In the genomic region with DNA sequence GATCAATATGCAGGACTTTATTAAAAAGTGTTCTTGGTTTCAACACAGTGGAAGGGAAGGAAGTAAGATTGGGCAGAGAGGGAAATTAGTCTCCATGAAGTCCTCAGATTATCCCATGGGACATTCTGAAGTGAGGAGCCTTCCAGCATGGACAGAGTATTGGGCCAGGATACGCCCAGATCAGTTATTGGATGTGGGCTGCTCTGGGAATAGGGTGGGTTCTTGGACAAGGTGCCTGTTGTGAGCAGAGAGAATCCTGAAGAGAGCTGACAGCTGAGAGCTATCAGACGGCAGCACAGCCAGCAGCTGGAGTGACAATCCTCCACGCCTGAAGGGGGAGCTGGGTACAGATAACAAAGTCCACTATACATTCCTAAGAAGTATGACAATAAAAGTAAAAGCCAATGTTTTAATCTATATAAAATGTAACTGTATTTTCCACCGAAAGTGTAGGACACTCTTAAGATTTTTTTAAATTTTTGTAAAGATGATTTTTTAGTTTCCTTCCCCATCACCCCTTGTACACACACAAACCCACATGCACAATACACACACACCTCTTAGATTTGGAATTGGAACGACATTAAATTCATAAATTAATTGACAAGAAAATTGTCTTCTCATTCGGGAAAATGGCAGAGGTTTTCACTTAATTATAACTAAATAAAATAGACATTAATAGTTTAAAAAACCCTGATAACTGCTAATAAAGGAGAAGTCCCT, we compare ENCODE assay signal across 2 cellular contexts.
TF ChIP-seq lines count a peak whose summit lies in the region.

No MANE protein-coding gene starts in this region.

TF ChIP-seq in HepG2, 621 proteins besides CTCF, POLR2A, EP300 and RAD21:
- TF ChIP-seq HMGXB3 (CRISPR knock-in tag; IDR thresholded peaks at IDR 0.05; ENCODE audit: borderline replicate concordance) (no peak), ZNF574 (CRISPR knock-in tag; IDR thresholded peaks at IDR 0.05) (peak; percentile 48; the same call in 1 of the 2 replicates)

TF ChIP-seq in K562, 482 proteins besides CTCF, POLR2A, EP300 and RAD21 (continues in another document):
- TF ChIP-seq, protein P1, sequence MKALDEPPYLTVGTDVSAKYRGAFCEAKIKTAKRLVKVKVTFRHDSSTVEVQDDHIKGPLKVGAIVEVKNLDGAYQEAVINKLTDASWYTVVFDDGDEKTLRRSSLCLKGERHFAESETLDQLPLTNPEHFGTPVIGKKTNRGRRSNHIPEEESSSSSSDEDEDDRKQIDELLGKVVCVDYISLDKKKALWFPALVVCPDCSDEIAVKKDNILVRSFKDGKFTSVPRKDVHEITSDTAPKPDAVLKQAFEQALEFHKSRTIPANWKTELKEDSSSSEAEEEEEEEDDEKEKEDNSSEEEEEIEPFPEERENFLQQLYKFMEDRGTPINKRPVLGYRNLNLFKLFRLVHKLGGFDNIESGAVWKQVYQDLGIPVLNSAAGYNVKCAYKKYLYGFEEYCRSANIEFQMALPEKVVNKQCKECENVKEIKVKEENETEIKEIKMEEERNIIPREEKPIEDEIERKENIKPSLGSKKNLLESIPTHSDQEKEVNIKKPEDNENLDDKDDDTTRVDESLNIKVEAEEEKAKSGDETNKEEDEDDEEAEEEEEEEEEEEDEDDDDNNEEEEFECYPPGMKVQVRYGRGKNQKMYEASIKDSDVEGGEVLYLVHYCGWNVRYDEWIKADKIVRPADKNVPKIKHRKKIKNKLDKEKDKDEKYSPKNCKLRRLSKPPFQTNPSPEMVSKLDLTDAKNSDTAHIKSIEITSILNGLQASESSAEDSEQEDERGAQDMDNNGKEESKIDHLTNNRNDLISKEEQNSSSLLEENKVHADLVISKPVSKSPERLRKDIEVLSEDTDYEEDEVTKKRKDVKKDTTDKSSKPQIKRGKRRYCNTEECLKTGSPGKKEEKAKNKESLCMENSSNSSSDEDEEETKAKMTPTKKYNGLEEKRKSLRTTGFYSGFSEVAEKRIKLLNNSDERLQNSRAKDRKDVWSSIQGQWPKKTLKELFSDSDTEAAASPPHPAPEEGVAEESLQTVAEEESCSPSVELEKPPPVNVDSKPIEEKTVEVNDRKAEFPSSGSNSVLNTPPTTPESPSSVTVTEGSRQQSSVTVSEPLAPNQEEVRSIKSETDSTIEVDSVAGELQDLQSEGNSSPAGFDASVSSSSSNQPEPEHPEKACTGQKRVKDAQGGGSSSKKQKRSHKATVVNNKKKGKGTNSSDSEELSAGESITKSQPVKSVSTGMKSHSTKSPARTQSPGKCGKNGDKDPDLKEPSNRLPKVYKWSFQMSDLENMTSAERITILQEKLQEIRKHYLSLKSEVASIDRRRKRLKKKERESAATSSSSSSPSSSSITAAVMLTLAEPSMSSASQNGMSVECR (CRISPR knock-in tag; IDR thresholded peaks at IDR 0.05): peak; percentile 43; the same call in 1 of the 2 replicates
- no peak for TF ChIP-seq MAFG (tag; conservative IDR thresholded peaks at IDR 0.05)
- TF ChIP-seq TOE1 (IDR thresholded peaks at IDR 0.05; ENCODE audit: borderline replicate concordance): no peak
- TF ChIP-seq TOE1 (CRISPR knock-in tag; IDR thresholded peaks at IDR 0.05; ENCODE audit: borderline replicate concordance, low read depth): no peak
- TF ChIP-seq ZBTB1 (CRISPR knock-in tag; IDR thresholded peaks at IDR 0.05; ENCODE audit: borderline replicate concordance, low read depth): no peak
- TF ChIP-seq, protein P2, sequence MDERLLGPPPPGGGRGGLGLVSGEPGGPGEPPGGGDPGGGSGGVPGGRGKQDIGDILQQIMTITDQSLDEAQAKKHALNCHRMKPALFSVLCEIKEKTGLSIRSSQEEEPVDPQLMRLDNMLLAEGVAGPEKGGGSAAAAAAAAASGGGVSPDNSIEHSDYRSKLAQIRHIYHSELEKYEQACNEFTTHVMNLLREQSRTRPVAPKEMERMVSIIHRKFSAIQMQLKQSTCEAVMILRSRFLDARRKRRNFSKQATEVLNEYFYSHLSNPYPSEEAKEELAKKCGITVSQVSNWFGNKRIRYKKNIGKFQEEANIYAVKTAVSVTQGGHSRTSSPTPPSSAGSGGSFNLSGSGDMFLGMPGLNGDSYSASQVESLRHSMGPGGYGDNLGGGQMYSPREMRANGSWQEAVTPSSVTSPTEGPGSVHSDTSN (CRISPR knock-in tag; IDR thresholded peaks at IDR 0.05; ENCODE audit: low read depth): no peak
- TF ChIP-seq, protein P2 (tag; conservative IDR thresholded peaks at IDR 0.05; ENCODE audit: low read depth): peak; percentile 47; the same call in 1 of the 2 replicates
- TF ChIP-seq TFAP4 (CRISPR knock-in tag; IDR thresholded peaks at IDR 0.05; ENCODE audit: borderline replicate concordance): peak; percentile 94
- TF ChIP-seq L3MBTL2 (IDR thresholded peaks at IDR 0.05): no peak
- TF ChIP-seq POLR2AphosphoS5 (IDR thresholded peaks at IDR 0.05; ENCODE audit: control insufficient read depth, insufficient read depth, low read depth, low read length): peak; percentile 62; the same call in 1 of the 2 replicates
- TF ChIP-seq MTA1 (IDR thresholded peaks at IDR 0.05; ENCODE audit: borderline replicate concordance): 0 out of 2 replicates have a peak, but pooled peaks have one; percentile 65
- TF ChIP-seq ZHX1 (conservative IDR thresholded peaks at IDR 0.05; ENCODE audit: low read length): no peak
- TF ChIP-seq ZNF274 (IDR thresholded peaks at IDR 0.05; ENCODE audit: borderline replicate concordance, low read depth, low read length): no peak
- peak; percentile 3; the same call in 1 of the 2 replicates for TF ChIP-seq NFE2 (IDR thresholded peaks at IDR 0.05; ENCODE audit: low read depth)
- TF ChIP-seq MBD2 (IDR thresholded peaks at IDR 0.05; ENCODE audit: borderline replicate concordance, low read depth): no peak
- TF ChIP-seq DPF2 (IDR thresholded peaks at IDR 0.05): peak; percentile 41; the same call in 1 of the 2 replicates
- TF ChIP-seq, protein P3, sequence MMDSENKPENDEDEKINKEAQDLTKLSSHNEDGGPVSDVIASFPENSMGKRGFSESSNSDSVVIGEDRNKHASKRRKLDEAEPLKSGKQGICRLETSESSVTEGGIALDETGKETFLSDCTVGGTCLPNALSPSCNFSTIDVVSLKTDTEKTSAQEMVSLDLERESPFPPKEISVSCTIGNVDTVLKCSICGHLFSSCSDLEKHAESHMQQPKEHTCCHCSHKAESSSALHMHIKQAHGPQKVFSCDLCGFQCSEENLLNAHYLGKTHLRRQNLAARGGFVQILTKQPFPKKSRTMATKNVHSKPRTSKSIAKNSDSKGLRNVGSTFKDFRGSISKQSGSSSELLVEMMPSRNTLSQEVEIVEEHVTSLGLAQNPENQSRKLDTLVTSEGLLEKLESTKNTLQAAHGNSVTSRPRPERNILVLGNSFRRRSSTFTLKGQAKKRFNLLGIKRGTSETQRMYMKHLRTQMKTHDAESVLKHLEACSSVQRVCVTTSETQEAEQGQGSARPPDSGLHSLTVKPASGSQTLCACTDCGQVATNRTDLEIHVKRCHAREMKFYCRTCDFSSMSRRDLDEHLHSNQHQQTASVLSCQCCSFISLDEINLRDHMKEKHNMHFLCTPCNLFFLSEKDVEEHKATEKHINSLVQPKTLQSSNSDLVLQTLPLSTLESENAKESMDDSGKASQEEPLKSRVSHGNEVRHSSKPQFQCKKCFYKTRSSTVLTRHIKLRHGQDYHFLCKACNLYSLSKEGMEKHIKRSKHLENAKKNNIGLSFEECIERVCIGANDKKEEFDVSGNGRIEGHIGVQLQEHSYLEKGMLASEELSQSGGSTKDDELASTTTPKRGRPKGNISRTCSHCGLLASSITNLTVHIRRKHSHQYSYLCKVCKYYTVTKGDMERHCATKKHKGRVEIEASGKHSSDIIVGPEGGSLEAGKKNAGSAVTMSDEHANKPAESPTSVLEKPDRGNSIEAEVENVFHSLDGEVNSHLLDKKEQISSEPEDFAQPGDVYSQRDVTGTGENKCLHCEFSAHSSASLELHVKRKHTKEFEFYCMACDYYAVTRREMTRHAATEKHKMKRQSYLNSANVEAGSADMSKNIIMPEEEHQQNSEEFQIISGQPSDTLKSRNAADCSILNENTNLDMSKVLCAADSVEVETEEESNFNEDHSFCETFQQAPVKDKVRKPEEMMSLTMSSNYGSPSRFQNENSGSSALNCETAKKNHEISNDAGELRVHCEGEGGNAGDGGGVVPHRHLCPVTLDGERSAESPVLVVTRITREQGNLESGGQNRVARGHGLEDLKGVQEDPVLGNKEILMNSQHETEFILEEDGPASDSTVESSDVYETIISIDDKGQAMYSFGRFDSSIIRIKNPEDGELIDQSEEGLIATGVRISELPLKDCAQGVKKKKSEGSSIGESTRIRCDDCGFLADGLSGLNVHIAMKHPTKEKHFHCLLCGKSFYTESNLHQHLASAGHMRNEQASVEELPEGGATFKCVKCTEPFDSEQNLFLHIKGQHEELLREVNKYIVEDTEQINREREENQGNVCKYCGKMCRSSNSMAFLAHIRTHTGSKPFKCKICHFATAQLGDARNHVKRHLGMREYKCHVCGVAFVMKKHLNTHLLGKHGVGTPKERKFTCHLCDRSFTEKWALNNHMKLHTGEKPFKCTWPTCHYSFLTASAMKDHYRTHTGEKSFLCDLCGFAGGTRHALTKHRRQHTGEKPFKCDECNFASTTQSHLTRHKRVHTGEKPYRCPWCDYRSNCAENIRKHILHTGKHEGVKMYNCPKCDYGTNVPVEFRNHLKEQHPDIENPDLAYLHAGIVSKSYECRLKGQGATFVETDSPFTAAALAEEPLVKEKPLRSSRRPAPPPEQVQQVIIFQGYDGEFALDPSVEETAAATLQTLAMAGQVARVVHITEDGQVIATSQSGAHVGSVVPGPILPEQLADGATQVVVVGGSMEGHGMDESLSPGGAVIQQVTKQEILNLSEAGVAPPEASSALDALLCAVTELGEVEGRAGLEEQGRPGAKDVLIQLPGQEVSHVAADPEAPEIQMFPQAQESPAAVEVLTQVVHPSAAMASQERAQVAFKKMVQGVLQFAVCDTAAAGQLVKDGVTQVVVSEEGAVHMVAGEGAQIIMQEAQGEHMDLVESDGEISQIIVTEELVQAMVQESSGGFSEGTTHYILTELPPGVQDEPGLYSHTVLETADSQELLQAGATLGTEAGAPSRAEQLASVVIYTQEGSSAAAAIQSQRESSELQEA (IDR thresholded peaks at IDR 0.05; ENCODE audit: low read depth): 0 out of 2 replicates have a peak, but pooled peaks have one; percentile 26
- TF ChIP-seq FOXK2 (conservative IDR thresholded peaks at IDR 0.05 in 1 of 2, IDR thresholded peaks at IDR 0.05 in 1 of 2; ENCODE audit: low read depth in 2 of 2): 0 out of 4 replicates have a peak, but pooled peaks have one; percentile 21 to 48
- TF ChIP-seq POLR2B (IDR thresholded peaks at IDR 0.05; ENCODE audit: low read depth, partially characterized antibody): peak; percentile 14
- peak; percentile 46 for TF ChIP-seq TAL1 (IDR thresholded peaks at IDR 0.05)
- TF ChIP-seq CUX1 (CRISPR knock-in tag; IDR thresholded peaks at IDR 0.05): no peak
